ENCODE assay signal across 25 cellular contexts in genomic region chr2:37826611-37827010, GRCh38.
"Had no signal": no experiment of that assay in that cellular context is flagged by ENCODE, and none has a peak within 500 bp of the region (broad histone marks: within the 10 kb centered on the region; RNA-seq: fewer than 3 reads in every experiment).

No MANE protein-coding gene starts in this region.

- FAIRE-seq: endothelial cell of umbilical vein, islet of Langerhans, urothelium cell line had no signal

- ATAC-seq: heart right ventricle; left cardiac atrium; left lung; mucosa of descending colon; natural killer cell treated with Interleukin-12 subunit alpha and Interleukin-12 subunit beta and Interleukin-15 and Interleukin-18, amount 100 ng/mL, for 72 hours; stimulated activated naive B cell treated with anti-CD40 and anti-IgM and Interleukin-4, amounts not matched to agents 10 μg/mL and 1 μg/mL and 100 μg/mL, for 72 hours had no signal

- H3K9me3 ChIP-seq: esophagus muscularis mucosa, heart right ventricle, left lung, mucosa of descending colon, prostate gland, right atrium auricular region, spleen, thoracic aorta, tibial nerve, upper lobe of left lung had no signal

- H3K4me3 ChIP-seq: coronary artery, esophagus muscularis mucosa, heart right ventricle, left lung, mucosa of descending colon, prostate gland, right atrium auricular region, skin epidermis, spleen, thoracic aorta, tibial nerve, upper lobe of left lung had no signal

- H3K36me3 ChIP-seq: esophagus muscularis mucosa, heart right ventricle, left lung, prostate gland, right atrium auricular region, spleen, thoracic aorta, tibial nerve, upper lobe of left lung had no signal

- H3K27me3 ChIP-seq: esophagus muscularis mucosa, heart right ventricle, left lung, right atrium auricular region, spleen, tibial nerve, upper lobe of left lung had no signal

- DNase-seq: dermis blood vessel endothelial cell; effector memory CD4-positive, alpha-beta T cell; foreskin melanocyte; glutamatergic neuron; heart right ventricle; hippocampal formation; left cardiac atrium; left lung; mesenchymal stem cell; mucosa of descending colon; naive B cell; spleen; stimulated activated naive B cell treated with anti-CD40 and anti-IgM and Interleukin-4, amounts not matched to agents 10 μg/mL and 1 μg/mL and 100 μg/mL, for 72 hours; upper lobe of left lung had no signal

- H3K4me1 ChIP-seq: prostate gland had no signal

- H3K27ac ChIP-seq: coronary artery, left lung, thoracic aorta, tibial nerve, upper lobe of left lung had no signal
